ENCODE assay signal across 16 cellular contexts in the genomic region with DNA sequence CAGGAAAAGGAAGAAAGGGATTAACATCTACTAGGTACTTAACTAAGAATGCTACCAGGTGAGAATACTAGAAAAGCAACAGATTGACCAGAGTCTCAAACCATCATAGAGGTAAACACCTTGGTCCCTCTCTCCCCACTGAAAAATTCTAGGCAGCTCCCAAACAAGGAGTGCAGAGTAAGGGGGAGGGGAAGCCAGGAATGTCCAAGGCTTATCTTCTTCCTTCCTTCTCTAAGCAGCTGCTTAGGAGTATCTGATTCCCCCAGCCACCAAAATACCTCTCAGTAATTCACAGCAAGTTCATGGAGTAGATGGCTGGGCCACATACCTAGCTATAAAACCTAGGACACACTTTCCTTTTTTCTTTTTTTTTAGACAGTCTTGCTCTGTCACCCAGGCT.
DNase-seq lines count a peak whose midpoint lies in the region; ATAC-seq and TF ChIP-seq lines count a peak whose summit lies in the region.
"Had no signal": no experiment of that assay in that cellular context is flagged by ENCODE, and none has a peak within 500 bp of the region (broad histone marks: within the 10 kb centered on the region; RNA-seq: fewer than 3 reads in every experiment).

No MANE protein-coding gene starts in this region.

- H3K4me1 ChIP-seq in BLaER1 treated with 17β-estradiol and CSF1 and Interleukin-3, amounts not matched to agents 10 nM and 100 nM = peaks cover 15 to 26% (median 23%) of the 10 kb centered on the region in 10 experiments
- H3K4me1 ChIP-seq in foreskin keratinocyte = peaks cover 62% of the 10 kb centered on the region
- H3K4me1 ChIP-seq in mucosa of descending colon (ENCODE audit: low read depth) = peaks cover 14% of the 10 kb centered on the region
- H3K4me1 ChIP-seq in GM23248 (ENCODE audit: insufficient read depth) = peaks cover 22% of the 10 kb centered on the region
- H3K4me1 ChIP-seq: breast epithelium had no signal

- peak; percentile 52 for DNase-seq in NCI-H226
- DNase-seq in foreskin keratinocyte = no peak
- DNase-seq in mucosa of descending colon = no peak
- no peak for DNase-seq in AML-193 (lab: John Stamatoyannopoulos, UW)
- DNase-seq in GM23248 = no peak
- DNase-seq in posterior cingulate gyrus = no peak
- DNase-seq: activated CD4-positive, CD25-positive, alpha-beta regulatory T cell; activated CD8-positive, alpha-beta memory T cell treated with anti-CD3 and anti-CD28 coated beads, Interleukin-2, amount 50 U/mL, for 48 hours; activated naive CD4-positive, alpha-beta T cell treated with anti-CD3 and anti-CD28 coated beads, Interleukin-2, amount 10 ng/mL, durations not matched to agents 7 days and 5 days; effector memory CD8-positive, alpha-beta T cell; HFFc6; kidney glomerular epithelial cell had no signal

- H3K4me2 ChIP-seq in BLaER1 treated with 17β-estradiol and CSF1 and Interleukin-3, amounts not matched to agents 10 nM and 100 nM = peak overlapping the region in 9 of 11 experiments; percentile 13 to 71 (median 54); a peak in 16 of 22 replicates
- H3K4me2 ChIP-seq in GM23248 (ENCODE audit: unreplicated experiment) = no peak overlapping the region

- H3K4me3 ChIP-seq in BLaER1 treated with 17β-estradiol and CSF1 and Interleukin-3, amounts not matched to agents 10 nM and 100 nM = no peak overlapping the region
- H3K4me3 ChIP-seq in mucosa of descending colon (no peak overlapping the region), GM23248 (no peak overlapping the region)
- H3K4me3 ChIP-seq: breast epithelium, gastroesophageal sphincter had no signal

- peaks cover 0 to 6% (median 0%) of the 10 kb centered on the region in 11 experiments; a peak in 1 of 22 replicates for H4K20me1 ChIP-seq in BLaER1 treated with 17β-estradiol and CSF1 and Interleukin-3, amounts not matched to agents 10 nM and 100 nM
- H4K20me1 ChIP-seq in GM23248 (ENCODE audit: insufficient read depth) = no peaks in the 10 kb centered on the region

- no peaks in the 10 kb centered on the region for H3K27me3 ChIP-seq in BLaER1 treated with 17β-estradiol and CSF1 and Interleukin-3, amounts not matched to agents 10 nM and 100 nM
- H3K27me3 ChIP-seq in foreskin keratinocyte = no peaks in the 10 kb centered on the region
- H3K27me3 ChIP-seq in GM23248 (replicated peaks; ENCODE audit: insufficient read depth) = no peaks in the 10 kb centered on the region
- H3K27me3 ChIP-seq: breast epithelium, gastroesophageal sphincter had no signal

- 0 out of 22 replicates have a peak overlapping the region, but pooled peaks of 1 of the 11 experiments have one; percentile 11 for H3K27ac ChIP-seq in BLaER1 treated with 17β-estradiol and CSF1 and Interleukin-3, amounts not matched to agents 10 nM and 100 nM
- peak overlapping the region; percentile 57 for H3K27ac ChIP-seq in foreskin keratinocyte
- no peak overlapping the region for H3K27ac ChIP-seq in GM23248
- H3K27ac ChIP-seq: breast epithelium, gastroesophageal sphincter had no signal

- peaks cover 0 to 13% (median 4%) of the 10 kb centered on the region in 11 experiments; a peak in 8 of 22 replicates for H3K9me3 ChIP-seq in BLaER1 treated with 17β-estradiol and CSF1 and Interleukin-3, amounts not matched to agents 10 nM and 100 nM (replicated peaks in 1 of 11)
- H3K9me3 ChIP-seq in mucosa of descending colon = no peaks in the 10 kb centered on the region
- H3K9me3 ChIP-seq in GM23248 (ENCODE audit: low read depth) = no peaks in the 10 kb centered on the region
- H3K9me3 ChIP-seq: breast epithelium, gastroesophageal sphincter had no signal

- H2AFZ ChIP-seq in GM23248 = no peak overlapping the region

- TF ChIP-seq CTCF in foreskin keratinocyte (conservative IDR thresholded peaks at IDR 0.05) (no peak), mucosa of descending colon (IDR thresholded peaks at IDR 0.05) (no peak)

- ATAC-seq in foreskin keratinocyte (peak; percentile 35), mucosa of descending colon (peak; percentile 31), HG03342 (IDR thresholded peaks at IDR 0.05; ENCODE audit: unreplicated experiment) (no peak)
- ATAC-seq: effector memory CD8-positive, alpha-beta T cell; gastroesophageal sphincter had no signal

- H3K79me2 ChIP-seq in GM23248 (ENCODE audit: insufficient read depth) = peaks cover 96% of the 10 kb centered on the region

- 0 out of 22 replicates have a peak overlapping the region, but pooled peaks of 1 of the 11 experiments have one; percentile 33 for H3K9ac ChIP-seq in BLaER1 treated with 17β-estradiol and CSF1 and Interleukin-3, amounts not matched to agents 10 nM and 100 nM
- H3K9ac ChIP-seq in GM23248 = no peak overlapping the region

- in situ Hi-C loops in GM23248 (cut with MboI) = no loop called here

- peaks cover 0 to 5% (median 0%) of the 10 kb centered on the region in 11 experiments; a peak in 2 of 22 replicates for H3K36me3 ChIP-seq in BLaER1 treated with 17β-estradiol and CSF1 and Interleukin-3, amounts not matched to agents 10 nM and 100 nM
- H3K36me3 ChIP-seq in mucosa of descending colon (ENCODE audit: low read depth) = no peaks in the 10 kb centered on the region
- peaks cover 4% of the 10 kb centered on the region; the same call in 1 of the 2 replicates for H3K36me3 ChIP-seq in GM23248 (ENCODE audit: low read depth)
- H3K36me3 ChIP-seq: breast epithelium, gastroesophageal sphincter had no signal

- H3K9me2 ChIP-seq in GM23248 (ENCODE audit: insufficient read depth) = no peaks in the 10 kb centered on the region

- intact Hi-C loops in mucosa of descending colon (cut with DNase I, micrococcal nuclease) (no loop called here), posterior cingulate gyrus (cut with DNase I) (no loop called here)

- peaks cover 7% of the 10 kb centered on the region; the same call in 1 of the 2 replicates for H3F3A ChIP-seq in GM23248 (ENCODE audit: insufficient read depth)
